ENCODE assay signal across 8 cellular contexts in the genomic region with DNA sequence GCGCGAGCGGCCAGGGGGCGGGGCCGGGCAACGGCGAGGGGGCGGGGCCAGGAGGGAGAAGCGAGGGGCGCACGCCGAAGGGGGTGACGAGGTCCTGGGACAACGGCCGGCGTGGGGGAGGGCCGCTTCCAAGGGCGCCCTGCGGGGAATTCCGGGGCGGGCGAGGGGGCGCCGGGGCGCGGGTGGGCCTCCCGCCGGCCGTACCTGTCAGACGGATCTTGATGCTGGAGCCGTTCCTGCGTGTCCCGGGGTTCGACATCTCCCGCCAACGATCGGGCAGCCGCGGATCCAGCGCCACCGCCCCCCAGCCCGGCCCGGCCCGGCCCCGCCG. TPM values are rescaled to one million over a fixed set of nuclear protein-coding genes. Genes with fewer than 3 reads are reported as not detected.
DNase-seq lines count a peak whose midpoint lies in the region; ATAC-seq and TF ChIP-seq lines count a peak whose summit lies in the region.

No MANE protein-coding gene starts in this region.

- H3K4me3 Mint-ChIP-seq in nephron progenitor cell, result peak overlapping the region; percentile 82

- peak overlapping the region; percentile 81 for H3K4me3 ChIP-seq in choroid plexus epithelial cell (ENCODE audit: low read depth, low read length)

- no peaks in the 10 kb centered on the region for H3K9me3 Mint-ChIP-seq in nephron progenitor cell

- H3K27ac Mint-ChIP-seq in nephron progenitor cell, result no peak overlapping the region

- TF ChIP-seq CTCF in choroid plexus epithelial cell (conservative IDR thresholded peaks at IDR 0.05; ENCODE audit: low read depth, low read length) (no peak), nephron progenitor cell (IDR thresholded peaks at IDR 0.05) (no peak)

- ATAC-seq in GM19372 (IDR thresholded peaks at IDR 0.05; ENCODE audit: low read depth, unreplicated experiment), result peak; percentile 47
- ATAC-seq in HG03521 (IDR thresholded peaks at IDR 0.05; ENCODE audit: unreplicated experiment), result peak; percentile 33

- peaks cover 14% of the 10 kb centered on the region for H3K27me3 Mint-ChIP-seq in nephron progenitor cell (ENCODE audit: low read depth, poor library complexity)

- peaks cover 8% of the 10 kb centered on the region for H3K36me3 Mint-ChIP-seq in nephron progenitor cell (ENCODE audit: low read depth)

- peaks cover 38% of the 10 kb centered on the region for H3K4me1 Mint-ChIP-seq in nephron progenitor cell

- DNase-seq in AG08395 (ENCODE audit: low spot score), result peak; percentile 88
- DNase-seq in choroid plexus epithelial cell (ENCODE audit: low read depth), result no peak
- DNase-seq in nephron progenitor cell, result no peak
- DNase-seq in cerebellum (ENCODE audit: low spot score), result no peak
- no peak for DNase-seq in SHP77 (lab: John Stamatoyannopoulos, UW)
- DNase-seq in KG1 (lab: John Stamatoyannopoulos, UW), result no peak

RNA-seq across cellular contexts. Expression of a gene that starts 0.4 kb away (rescaled TPM):
- 19.4 TPM for total RNA-seq in cerebellum
